ENCODE assay signal across 31 cellular contexts in the genomic region with DNA sequence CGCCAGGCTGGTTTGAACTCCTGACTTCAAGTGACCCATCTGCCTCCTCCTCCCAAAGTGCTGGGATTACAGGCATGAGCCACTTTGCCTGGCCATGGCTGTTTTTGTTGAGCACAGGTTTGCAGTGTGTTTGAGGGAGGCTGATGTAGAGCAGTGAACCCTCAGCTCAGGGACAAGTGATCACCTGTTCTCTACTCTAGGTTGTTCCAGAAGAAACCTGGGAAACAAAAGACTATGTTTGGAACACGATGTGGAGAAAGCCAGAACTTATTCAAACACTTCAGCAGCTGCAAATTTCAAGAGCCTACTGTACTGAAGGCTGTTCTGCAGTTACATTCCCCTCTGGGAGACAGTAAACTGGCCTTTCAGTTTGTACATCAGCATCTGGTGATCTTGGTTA. TPM values are rescaled to one million over a fixed set of nuclear protein-coding genes. Genes with fewer than 3 reads are reported as not detected.
"Had no signal": no experiment of that assay in that cellular context is flagged by ENCODE, and none has a peak within 500 bp of the region (broad histone marks: within the 10 kb centered on the region; RNA-seq: fewer than 3 reads in every experiment).

No MANE protein-coding gene starts in this region.

- H3K9me3 Mint-ChIP-seq: activated CD4-positive, alpha-beta memory T cell treated with anti-CD3 and anti-CD28 coated beads, Interleukin-2, amount 10 ng/mL, durations not matched to agents 7 days and 5 days; activated naive CD4-positive, alpha-beta T cell treated with anti-CD3 and anti-CD28 coated beads, Interleukin-2, amount 10 ng/mL, durations not matched to agents 7 days and 5 days; activated naive CD8-positive, alpha-beta T cell treated with anti-CD3 and anti-CD28 coated beads for 36 hours; activated T-cell treated with anti-CD3 and anti-CD28 coated beads, Interleukin-2, amount 50 U/mL, for 72 hours; activated T-helper 2 cell treated with anti-CD3 and anti-CD28 coated beads, Interferon-gamma antibody, Interleukin-2, Interleukin-4, amounts not matched to agents 10 μg/mL and 5 μg/mL and 100 μg/mL, durations not matched to agents 14 hours and 24 hours and 36 hours had no signal

- DNase-seq: activated CD4-positive, alpha-beta memory T cell treated with anti-CD3 and anti-CD28 coated beads, Interleukin-2, amount 10 ng/mL, durations not matched to agents 7 days and 5 days; activated CD4-positive, alpha-beta T cell treated with anti-CD3 and anti-CD28 coated beads for 36 hours; activated CD4-positive, alpha-beta T cell treated with anti-CD3 and anti-CD28 coated beads, Interleukin-2, amount 50 U/mL, for 1 hour; activated gamma-delta T cell treated with Interleukin-2 at 50 U/mL for 16 hours; activated naive CD4-positive, alpha-beta T cell treated with anti-CD3 and anti-CD28 coated beads, Interleukin-2, amount 10 ng/mL, durations not matched to agents 7 days and 5 days; activated naive CD8-positive, alpha-beta T cell treated with anti-CD3 and anti-CD28 coated beads for 36 hours; activated T-cell treated with anti-CD3 and anti-CD28 coated beads for 4 hours; activated T-cell treated with anti-CD3 and anti-CD28 coated beads, Interleukin-2, amount 50 U/mL, for 72 hours; brain microvascular endothelial cell; Kasumi-1; NCI-H1048; NCI-H146; NCI-H187 treated with DMSO at 0.1 percent for 48 hours; NCI-H2081 treated with DMSO at 0.1 percent for 48 hours; NCI-H2171 treated with DMSO at 0.1 percent for 48 hours; NCI-H226; NCI-H69; NK-92 treated with Interleukin-12 subunit alpha and Interleukin-12 subunit beta, amount 100 ng/mL, for 24 hours; OCI-M1; Peyer's patch; Right ventricle myocardium superior; SJCRH30; SK-N-SH; T-helper 1 cell had no signal

- H3K4me1 ChIP-seq: Peyer's patch had no signal

- H3K36me3 Mint-ChIP-seq: activated naive CD4-positive, alpha-beta T cell treated with anti-CD3 and anti-CD28 coated beads, Interleukin-2, amount 10 ng/mL, durations not matched to agents 7 days and 5 days; activated naive CD8-positive, alpha-beta T cell treated with anti-CD3 and anti-CD28 coated beads for 36 hours had no signal

- H3K27ac Mint-ChIP-seq: activated CD4-positive, alpha-beta memory T cell treated with anti-CD3 and anti-CD28 coated beads, Interleukin-2, amount 10 ng/mL, durations not matched to agents 7 days and 5 days; activated CD4-positive, alpha-beta T cell treated with anti-CD3 and anti-CD28 coated beads for 36 hours; activated naive CD4-positive, alpha-beta T cell treated with anti-CD3 and anti-CD28 coated beads, Interleukin-2, amount 10 ng/mL, durations not matched to agents 7 days and 5 days; activated naive CD8-positive, alpha-beta T cell treated with anti-CD3 and anti-CD28 coated beads for 36 hours; activated T-cell treated with anti-CD3 and anti-CD28 coated beads, Interleukin-2, amount 50 U/mL, for 72 hours; activated T-helper 2 cell treated with anti-CD3 and anti-CD28 coated beads, Interferon-gamma antibody, Interleukin-2, Interleukin-4, amounts not matched to agents 10 μg/mL and 5 μg/mL and 100 μg/mL, durations not matched to agents 14 hours and 24 hours and 36 hours had no signal

- H3K9ac ChIP-seq: SK-N-SH had no signal

- ATAC-seq: activated CD4-positive, alpha-beta T cell treated with anti-CD3 and anti-CD28 coated beads for 36 hours; activated T-cell treated with anti-CD3 and anti-CD28 coated beads, Interleukin-2, amount 50 U/mL, for 72 hours had no signal

- H3K36me3 ChIP-seq: brain microvascular endothelial cell, cardiac muscle cell, Peyer's patch, SJCRH30 had no signal

- H3K4me3 Mint-ChIP-seq: activated CD4-positive, alpha-beta memory T cell treated with anti-CD3 and anti-CD28 coated beads, Interleukin-2, amount 10 ng/mL, durations not matched to agents 7 days and 5 days; activated CD4-positive, alpha-beta T cell treated with anti-CD3 and anti-CD28 coated beads for 36 hours; activated naive CD4-positive, alpha-beta T cell treated with anti-CD3 and anti-CD28 coated beads, Interleukin-2, amount 10 ng/mL, durations not matched to agents 7 days and 5 days; activated naive CD8-positive, alpha-beta T cell treated with anti-CD3 and anti-CD28 coated beads for 36 hours; activated T-cell treated with anti-CD3 and anti-CD28 coated beads, Interleukin-2, amount 50 U/mL, for 72 hours had no signal

- H3K27me3 ChIP-seq: cardiac muscle cell had no signal

- H3K9me3 ChIP-seq: Peyer's patch, SK-N-SH had no signal

- H3K4me1 Mint-ChIP-seq: activated CD4-positive, alpha-beta memory T cell treated with anti-CD3 and anti-CD28 coated beads, Interleukin-2, amount 10 ng/mL, durations not matched to agents 7 days and 5 days; activated CD4-positive, alpha-beta T cell treated with anti-CD3 and anti-CD28 coated beads for 36 hours; activated naive CD4-positive, alpha-beta T cell treated with anti-CD3 and anti-CD28 coated beads, Interleukin-2, amount 10 ng/mL, durations not matched to agents 7 days and 5 days had no signal

- H3K4me3 ChIP-seq: cardiac muscle cell, Peyer's patch, SJCRH30 had no signal

- H3K4me2 ChIP-seq: SK-N-SH had no signal

- H3K9me2 ChIP-seq: SK-N-SH had no signal

- H3K27ac ChIP-seq: brain microvascular endothelial cell, cardiac muscle cell, Peyer's patch, RWPE1, SJCRH30, VCaP had no signal

RNA-seq across cellular contexts. Expression of gene TULP1, which starts 4.7 kb away (rescaled TPM):
- total RNA-seq: activated CD4-positive, alpha-beta memory T cell treated with anti-CD3 and anti-CD28 coated beads, Interleukin-2, amount 10 ng/mL, durations not matched to agents 7 days and 5 days; activated CD4-positive, alpha-beta T cell treated with anti-CD3 and anti-CD28 coated beads for 36 hours; activated CD8-positive, alpha-beta memory T cell treated with anti-CD3 and anti-CD28 coated beads for 36 hours; activated naive CD8-positive, alpha-beta T cell treated with anti-CD3 and anti-CD28 coated beads for 36 hours; activated T-cell treated with anti-CD3 and anti-CD28 coated beads, Interleukin-2, amount 50 U/mL, for 72 hours; activated T-helper 2 cell treated with anti-CD3 and anti-CD28 coated beads, Interferon-gamma antibody, Interleukin-2, Interleukin-4, amounts not matched to agents 10 μg/mL and 5 μg/mL and 100 μg/mL, durations not matched to agents 14 hours and 24 hours and 36 hours; NCI-H460; Peyer's patch; Right ventricle myocardium superior; SJCRH30; T-helper 2 cell treated with Interferon-gamma antibody and Interleukin-4, amounts not matched to agents 100 ng/mL and 5 ng/mL, for 36 hours had no signal
